ENCODE assay signal across 21 cellular contexts in the genomic region with DNA sequence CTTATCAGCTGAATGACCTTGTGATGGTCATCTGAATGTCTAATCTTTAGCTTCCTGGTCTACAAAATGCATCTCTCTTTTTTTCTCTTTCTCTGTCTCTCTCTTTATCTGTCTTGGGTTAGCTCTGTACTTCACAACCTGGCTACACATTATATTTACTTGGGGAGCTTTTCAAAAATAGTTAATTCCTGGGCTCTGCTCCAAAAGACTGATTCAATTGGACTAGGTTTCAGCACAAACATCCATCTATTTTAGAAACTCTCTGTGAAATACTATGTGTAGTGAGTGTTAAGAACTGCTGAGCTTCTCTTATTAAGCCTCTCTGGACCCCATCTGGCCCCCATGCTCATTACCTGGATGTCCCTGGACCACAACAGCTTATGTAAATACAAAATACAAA. TPM values are rescaled to one million over a fixed set of nuclear protein-coding genes. Genes with fewer than 3 reads are reported as not detected.
A peak's percentile ranks its signal among the peaks of the same experiment; 100 is the strongest.
DNase-seq lines count a peak whose midpoint lies in the region; ATAC-seq, FAIRE-seq and TF ChIP-seq lines count a peak whose summit lies in the region.
"Had no signal": no experiment of that assay in that cellular context is flagged by ENCODE, and none has a peak within 500 bp of the region (broad histone marks: within the 10 kb centered on the region; RNA-seq: fewer than 3 reads in every experiment).

No MANE protein-coding gene starts in this region.

- no peak overlapping the region for H3K9ac ChIP-seq in HepG2 (ENCODE audit: insufficient read depth, low read depth, low read length)

- H3K36me3 Mint-ChIP-seq in chondrocyte (ENCODE audit: low read depth) (peaks cover 1% of the 10 kb centered on the region), mesothelial cell of epicardium (no peaks in the 10 kb centered on the region)
- H3K36me3 Mint-ChIP-seq: activated CD8-positive, alpha-beta memory T cell treated with anti-CD3 and anti-CD28 coated beads, Interleukin-2, amount 10 ng/mL, durations not matched to agents 7 days and 5 days; memory B cell had no signal

- intact Hi-C loops in right lobe of liver (cut with DNase I) (no loop called here), HepG2 (cut with micrococcal nuclease; ENCODE audit: unreplicated experiment) (no loop called here), aorta (cut with DNase I) (no loop called here)

- H3K27ac Mint-ChIP-seq in chondrocyte (ENCODE audit: unreplicated experiment) (peak overlapping the region; percentile 72), mesothelial cell of epicardium (no peak overlapping the region)
- H3K27ac Mint-ChIP-seq: activated B cell treated with CpG ODN at 0.5 μM for 24 hours; activated CD8-positive, alpha-beta memory T cell treated with anti-CD3 and anti-CD28 coated beads, Interleukin-2, amount 10 ng/mL, durations not matched to agents 7 days and 5 days; memory B cell; stimulated activated naive CD8-positive, alpha-beta T cell treated with anti-CD3 and anti-CD28 coated beads, Interleukin-15, Interleukin-2, amounts not matched to agents 100 ng/mL and 50 ng/mL, for 24 hours had no signal

- DNase-seq in right lobe of liver = no peak
- DNase-seq in HepG2 (ENCODE audit: low spot score) = no peak
- no peak for DNase-seq in chondrocyte (ENCODE audit: low spot score)
- peak; percentile 62 for DNase-seq in iris pigment epithelial cell (ENCODE audit: low read depth)
- no peak for DNase-seq in aorta
- no peak for DNase-seq in H54 (ENCODE audit: insufficient read length, low spot score)
- DNase-seq in D721Med (ENCODE audit: insufficient read length, low spot score) = no peak
- no peak for DNase-seq in mesothelial cell of epicardium (ENCODE audit: low spot score in 2 of 2, unreplicated experiment in 2 of 2)
- DNase-seq: activated B cell treated with CpG ODN at 0.5 μM for 24 hours; activated CD8-positive, alpha-beta memory T cell treated with anti-CD3 and anti-CD28 coated beads, Interleukin-2, amount 10 ng/mL, durations not matched to agents 7 days and 5 days; Caco-2; GF-D8; NCI-H1436; NCI-H526 treated with DMSO at 0.1 percent for 48 hours; occipital lobe; spleen; T-helper 1 cell had no signal

- no peak for TF ChIP-seq EP300 in HepG2 (IDR thresholded peaks at IDR 0.05; ENCODE audit: low read depth in 2 of 2, low read length in 2 of 2)
- TF ChIP-seq EP300 in HepG2 (CRISPR knock-in tag; IDR thresholded peaks at IDR 0.05; ENCODE audit: borderline replicate concordance) = no peak

- H3K9me3 Mint-ChIP-seq in chondrocyte (ENCODE audit: low read depth) (no peaks in the 10 kb centered on the region), mesothelial cell of epicardium (no peaks in the 10 kb centered on the region)
- H3K9me3 Mint-ChIP-seq: activated B cell treated with CpG ODN at 0.5 μM for 24 hours; memory B cell; stimulated activated naive CD8-positive, alpha-beta T cell treated with anti-CD3 and anti-CD28 coated beads, Interleukin-15, Interleukin-2, amounts not matched to agents 100 ng/mL and 50 ng/mL, for 24 hours had no signal

- no peak overlapping the region for H3K27ac ChIP-seq in right lobe of liver
- no peak overlapping the region for H3K27ac ChIP-seq in HepG2 (ENCODE audit: extremely low read length, insufficient read depth, low read length)
- peak overlapping the region; percentile 24 to 79 for H3K27ac ChIP-seq in aorta (ENCODE audit: low read depth in 1 of 2, low read length in 2 of 2)
- H3K27ac ChIP-seq: spleen had no signal

- H4K20me1 ChIP-seq in HepG2 (ENCODE audit: insufficient read depth, low read length) = no peaks in the 10 kb centered on the region

- H3K36me3 ChIP-seq in right lobe of liver (no peaks in the 10 kb centered on the region), HepG2 (replicated peaks in 1 of 2; ENCODE audit: control insufficient read depth in 1 of 2, insufficient read depth in 2 of 2, low read length in 2 of 2) (no peaks in the 10 kb centered on the region), aorta (ENCODE audit: control insufficient read depth in 1 of 2, insufficient read depth in 2 of 2, low read length in 1 of 2) (no peaks in the 10 kb centered on the region)
- H3K36me3 ChIP-seq: spleen had no signal

- no peaks in the 10 kb centered on the region for H3K9me3 ChIP-seq in right lobe of liver
- no peaks in the 10 kb centered on the region for H3K9me3 ChIP-seq in HepG2 (ENCODE audit: low read length)
- no peaks in the 10 kb centered on the region for H3K9me3 ChIP-seq in aorta (ENCODE audit: control insufficient read depth, low read length)
- H3K9me3 ChIP-seq: Caco-2, spleen had no signal

- no peak for TF ChIP-seq POLR2A in right lobe of liver (IDR thresholded peaks at IDR 0.05)
- TF ChIP-seq POLR2A in HepG2 (IDR thresholded peaks at IDR 0.05; ENCODE audit: insufficient read depth in 1 of 2, low read depth in 2 of 2, low read length in 2 of 2) = no peak
- no peak for TF ChIP-seq POLR2A in H54 (IDR thresholded peaks at IDR 0.05; ENCODE audit: low read depth, low read length)

- no peak overlapping the region for H3K4me3 ChIP-seq in right lobe of liver
- no peak overlapping the region for H3K4me3 ChIP-seq in HepG2 (replicated peaks in 1 of 3; ENCODE audit: insufficient read depth in 1 of 3, low read depth in 2 of 3, low read length in 3 of 3)
- H3K4me3 ChIP-seq in aorta (ENCODE audit: low read length in 2 of 2) = no peak overlapping the region
- H3K4me3 ChIP-seq: K562, spleen had no signal

- ATAC-seq in right lobe of liver (peak; percentile 68 to 90 (median 84)), HepG2 (no peak), aorta (ENCODE audit: low FRiP score) (peak; percentile 66)
- ATAC-seq: activated CD8-positive, alpha-beta memory T cell treated with anti-CD3 and anti-CD28 coated beads, Interleukin-2, amount 10 ng/mL, durations not matched to agents 7 days and 5 days; K562 had no signal

- no peak for TF ChIP-seq RAD21 in HepG2 (CRISPR knock-in tag; IDR thresholded peaks at IDR 0.05)

- H3K4me1 Mint-ChIP-seq in chondrocyte (ENCODE audit: low read depth) (peaks cover 24% of the 10 kb centered on the region), mesothelial cell of epicardium (peaks cover 32% of the 10 kb centered on the region)
- H3K4me1 Mint-ChIP-seq: activated B cell treated with CpG ODN at 0.5 μM for 24 hours, memory B cell had no signal

- CTCF ChIA-PET in HepG2 (lab: Yijun Ruan, JAX; ENCODE audit: low intra/inter-chr PET ratio, low total read pairs) = no interaction called here

- H3K4me1 ChIP-seq in right lobe of liver = peaks cover 0 to 12% (median 5%) of the 10 kb centered on the region in 4 donors
- no peaks in the 10 kb centered on the region for H3K4me1 ChIP-seq in HepG2 (ENCODE audit: insufficient read depth, low read length)
- H3K4me1 ChIP-seq in aorta (ENCODE audit: control insufficient read depth in 1 of 2, insufficient read depth in 2 of 2, low read length in 2 of 2) = peaks cover 3 to 13% of the 10 kb centered on the region in 2 donors
- H3K4me1 ChIP-seq: Caco-2 had no signal

- no peak for TF ChIP-seq CTCF in right lobe of liver (IDR thresholded peaks at IDR 0.05)
- TF ChIP-seq CTCF in HepG2 (CRISPR knock-in tag; IDR thresholded peaks at IDR 0.05) = no peak
- no peak for TF ChIP-seq CTCF in chondrocyte (IDR thresholded peaks at IDR 0.05)
- no peak for TF ChIP-seq CTCF in D721Med (IDR thresholded peaks at IDR 0.05; ENCODE audit: insufficient read depth, missing control alignments)
- no peak for TF ChIP-seq CTCF in mesothelial cell of epicardium (IDR thresholded peaks at IDR 0.05; ENCODE audit: unreplicated experiment)

- FAIRE-seq in HepG2 (lab: Jason Lieb, UNC) (no peak), H54 (lab: Jason Lieb, UNC) (no peak), D721Med (lab: Jason Lieb, UNC) (no peak)
- FAIRE-seq: K562, RCC 7860 had no signal

- H3K4me2 ChIP-seq in HepG2 (ENCODE audit: low read depth, low read length) = no peak overlapping the region

- H3K27me3 ChIP-seq in right lobe of liver (no peaks in the 10 kb centered on the region), HepG2 (ENCODE audit: control insufficient read depth in 1 of 2, insufficient read depth in 2 of 2, low read length in 2 of 2) (no peaks in the 10 kb centered on the region), aorta (ENCODE audit: control insufficient read depth in 1 of 2, insufficient read depth in 2 of 2, low read length in 1 of 2) (no peaks in the 10 kb centered on the region)

- POLR2A ChIA-PET in HepG2 (lab: Yijun Ruan, JAX) = no interaction called here

- no peak overlapping the region for H2AFZ ChIP-seq in HepG2 (ENCODE audit: low read length)

- in situ Hi-C loops in HepG2 (cut with HindIII; ENCODE audit: extremely low pct_ligation_motif_present, low pct_unique_long_range_greater_than_20kb) = loop anchor here (25.0 kb wide), 2 partner anchors 1370 to 1520 kb away; partner anchors contain the start of gene CPEB2

- peaks cover 20% of the 10 kb centered on the region for H3K27me3 Mint-ChIP-seq in chondrocyte (ENCODE audit: low read depth)
- peaks cover 14% of the 10 kb centered on the region for H3K27me3 Mint-ChIP-seq in mesothelial cell of epicardium (ENCODE audit: low read depth)

- no peaks in the 10 kb centered on the region for H3K79me2 ChIP-seq in HepG2 (ENCODE audit: insufficient read depth, low read length)

- H3K4me3 Mint-ChIP-seq in chondrocyte (ENCODE audit: unreplicated experiment) = peak overlapping the region; percentile 23
- no peak overlapping the region for H3K4me3 Mint-ChIP-seq in mesothelial cell of epicardium
- H3K4me3 Mint-ChIP-seq: activated B cell treated with CpG ODN at 0.5 μM for 24 hours; activated CD8-positive, alpha-beta memory T cell treated with anti-CD3 and anti-CD28 coated beads, Interleukin-2, amount 10 ng/mL, durations not matched to agents 7 days and 5 days; memory B cell; stimulated activated naive CD8-positive, alpha-beta T cell treated with anti-CD3 and anti-CD28 coated beads, Interleukin-15, Interleukin-2, amounts not matched to agents 100 ng/mL and 50 ng/mL, for 24 hours had no signal

- BruUV-seq in HepG2 (replicated peaks; lab: Mats Ljungman, UMichigan) = no TSS peak

RNA-seq across cellular contexts. Expression of gene BOD1L1, which starts 14.6 kb away (rescaled TPM):
- 10 to 100 TPM in 5 of 6 experiments, 1 to 10 TPM in 1; 8.7 to 13.8 (median 11.6) TPM for total RNA-seq in right lobe of liver
- total RNA-seq in HepG2 (2016; rRNA removed; fragmentation: Illumina TruSeq; extraction: Trizol) = 17.9 and 22.7 TPM in 2 replicates
- total RNA-seq in HepG2 (2016; cell fraction: cytosol; rRNA removed; fragmentation: Illumina TruSeq; extraction: Trizol; ENCODE audit: low read depth) = 2.3 and 2.8 TPM in 2 replicates
- total RNA-seq in HepG2 (2016; cell fraction: insoluble cytoplasmic fraction; rRNA removed; fragmentation: Illumina TruSeq; extraction: Trizol) = 15.8 and 22.0 TPM in 2 replicates
- 4.8 and 5.1 TPM in 2 replicates for total RNA-seq in HepG2 (2016; cell fraction: membrane; rRNA removed; fragmentation: Illumina TruSeq; extraction: Trizol)
- 40.8 and 44.9 TPM in 2 replicates for total RNA-seq in HepG2 (2016; cell fraction: nucleus; rRNA removed; fragmentation: Illumina TruSeq; extraction: Trizol)
- 10.7 and 11.7 TPM in 2 replicates for polyA plus RNA-seq in HepG2 (2011; rRNA removed)
- polyA plus RNA-seq in HepG2 (2011; cell fraction: cytosol; rRNA removed) = 4.8 and 6.3 TPM in 2 replicates
- 16.0 and 46.5 TPM in 2 replicates for polyA plus RNA-seq in HepG2 (2011; cell fraction: nucleus; rRNA removed)
- 13.4 and 16.1 TPM in 2 replicates for polyA plus RNA-seq in HepG2 (2012)
- polyA plus RNA-seq in HepG2 (2016; cell fraction: cytosol; fragmentation: Illumina TruSeq; extraction: Trizol; ENCODE audit: low read depth) = 0.58 and 1.0 TPM in 2 replicates
- 14.3 and 16.2 TPM in 2 replicates for polyA plus RNA-seq in HepG2 (2016; cell fraction: insoluble cytoplasmic fraction; fragmentation: Illumina TruSeq; extraction: Trizol; ENCODE audit: low read depth)
- 1.9 TPM in 2 replicates for polyA plus RNA-seq in HepG2 (2016; cell fraction: membrane; fragmentation: Illumina TruSeq; extraction: Trizol; ENCODE audit: low read depth)
- 33.3 and 41.9 TPM in 2 replicates for polyA plus RNA-seq in HepG2 (2016; cell fraction: nucleus; fragmentation: Illumina TruSeq; extraction: Trizol; ENCODE audit: insufficient read depth, low read depth)
- polyA minus RNA-seq in HepG2 (2011; rRNA and poly(A)+ RNA removed; ENCODE audit: low replicate concordance) = 8.9 and 16.2 TPM in 2 replicates
- 13.9 and 14.4 TPM in 2 replicates for polyA minus RNA-seq in HepG2 (2011; cell fraction: cytosol; rRNA and poly(A)+ RNA removed)
- 64.6 and 77.0 TPM in 2 replicates for polyA minus RNA-seq in HepG2 (2011; cell fraction: nucleus; rRNA and poly(A)+ RNA removed)
- 31.7 to 35.8 TPM (median 35.0 TPM) in 3 replicates for total RNA-seq in chondrocyte
- 10 to 100 TPM; 42.5 to 52.6 TPM for total RNA-seq in aorta
- 10 to 100 TPM in 1 of 2 donors, 1 to 10 TPM in 1; 7.6 to 17.0 TPM for polyA plus RNA-seq in aorta
- 53.1 to 56.8 TPM (median 55.6 TPM) in 3 replicates for total RNA-seq in mesothelial cell of epicardium

Comparison
In these comparisons a context has a peak if more than half of its experiments do, and no peak if none do; other contexts are left out.
1. H3K27ac ChIP-seq: peak in aorta (2 of 2); none in right lobe of liver (0 of 3) and HepG2 (single experiment).